In the genomic region with DNA sequence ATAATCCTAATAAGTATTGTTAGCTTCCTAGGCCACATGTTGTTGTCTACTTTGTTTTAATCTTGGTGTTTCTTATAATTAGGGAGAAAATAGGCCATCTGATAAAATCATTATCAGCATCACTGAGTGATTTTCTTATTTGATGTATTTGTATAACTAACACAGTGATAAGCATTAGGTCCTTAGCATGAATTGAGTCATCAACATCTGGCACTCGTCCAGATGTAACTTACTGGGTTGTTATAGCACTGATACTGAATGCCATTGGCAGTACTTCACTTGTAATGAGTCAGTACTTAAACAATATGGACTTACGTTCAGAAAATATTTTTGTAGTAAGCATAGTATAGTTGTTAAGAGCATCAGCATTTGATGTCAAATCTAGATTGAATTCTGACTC, we compare ENCODE assay signal across 12 cellular contexts. TPM values are rescaled to one million over a fixed set of nuclear protein-coding genes. Genes with fewer than 3 reads are reported as not detected.
DNase-seq lines count a peak whose midpoint lies in the region; FAIRE-seq and TF ChIP-seq lines count a peak whose summit lies in the region.
"Had no signal": no experiment of that assay in that cellular context is flagged by ENCODE, and none has a peak within 500 bp of the region (broad histone marks: within the 10 kb centered on the region; RNA-seq: fewer than 3 reads in every experiment).

No MANE protein-coding gene starts in this region.

- no peak for TF ChIP-seq POLR2A in esophagus squamous epithelium (IDR thresholded peaks at IDR 0.05)

- H3K27ac ChIP-seq in astrocyte (ENCODE audit: low read depth, low read length) (peak overlapping the region; percentile 55), esophagus squamous epithelium (no peak overlapping the region)
- H3K27ac ChIP-seq: tibial nerve had no signal

- H3K9me3 ChIP-seq in astrocyte (ENCODE audit: insufficient read depth, low read depth, low read length) (no peaks in the 10 kb centered on the region), esophagus squamous epithelium (no peaks in the 10 kb centered on the region), Caco-2 (no peaks in the 10 kb centered on the region)
- H3K9me3 ChIP-seq: tibial nerve had no signal

- POLR2A ChIA-PET in Caco-2 (lab: Charles Lee) = no interaction called here

- peak; percentile 31 for FAIRE-seq in HTR-8/SVneo (lab: Jason Lieb, UNC)
- FAIRE-seq in astrocyte (lab: Jason Lieb, UNC) = peak; percentile 75

- H3K36me3 ChIP-seq in astrocyte (ENCODE audit: insufficient read depth, low read length) (peaks cover 60% of the 10 kb centered on the region), esophagus squamous epithelium (peaks cover 10 to 100% (median 48%) of the 10 kb centered on the region in 3 donors), Caco-2 (ENCODE audit: control insufficient read depth, insufficient read depth, low read length) (peaks cover 1% of the 10 kb centered on the region; the same call in 1 of the 2 replicates)

- H3K9me3 Mint-ChIP-seq in astrocyte (ENCODE audit: unreplicated experiment) (no peaks in the 10 kb centered on the region), Caco-2 (ENCODE audit: unreplicated experiment) (no peaks in the 10 kb centered on the region)
- H3K9me3 Mint-ChIP-seq: activated naive CD4-positive, alpha-beta T cell treated with anti-CD3 and anti-CD28 coated beads for 36 hours; IgD-negative memory B cell; WTC11 had no signal

- DNase-seq in AG09309 (ENCODE audit: low read depth) (peak; percentile 45), HTR-8/SVneo (ENCODE audit: insufficient read length, low spot score) (peak; percentile 15), astrocyte (ENCODE audit: low read depth) (peak; percentile 90), iris pigment epithelial cell (ENCODE audit: low read depth) (peak; percentile 98), esophagus squamous epithelium (lab: John Stamatoyannopoulos, UW) (no peak), DMS153 (lab: John Stamatoyannopoulos, UW) (no peak), Caco-2 (no peak), SIG-M5 treated with dmso at 0.1 percent for 504 hours (lab: John Stamatoyannopoulos, UW; ENCODE audit: unreplicated experiment) (no peak)
- DNase-seq: activated naive CD4-positive, alpha-beta T cell treated with anti-CD3 and anti-CD28 coated beads for 36 hours had no signal

- peak overlapping the region; percentile 70 for H3K27ac Mint-ChIP-seq in astrocyte (ENCODE audit: unreplicated experiment)
- no peak overlapping the region for H3K27ac Mint-ChIP-seq in Caco-2 (ENCODE audit: unreplicated experiment)
- H3K27ac Mint-ChIP-seq: activated naive CD4-positive, alpha-beta T cell treated with anti-CD3 and anti-CD28 coated beads for 36 hours; IgD-negative memory B cell; WTC11 had no signal

- H3K4me1 Mint-ChIP-seq in astrocyte (ENCODE audit: low read depth, unreplicated experiment) (peaks cover 12% of the 10 kb centered on the region), Caco-2 (ENCODE audit: low read depth, unreplicated experiment) (no peaks in the 10 kb centered on the region)
- H3K4me1 Mint-ChIP-seq: IgD-negative memory B cell, WTC11 had no signal

- no peaks in the 10 kb centered on the region for H3K79me2 ChIP-seq in astrocyte (ENCODE audit: insufficient read depth, low read length)

- H3K4me3 ChIP-seq in AG09309 (ENCODE audit: control insufficient read depth, low read depth, low read length) (no peak overlapping the region), astrocyte (ENCODE audit: insufficient read depth, low read depth, low read length) (no peak overlapping the region), esophagus squamous epithelium (no peak overlapping the region), Caco-2 (ENCODE audit: low read depth, low read length) (no peak overlapping the region)
- H3K4me3 ChIP-seq: tibial nerve had no signal

- no peak overlapping the region for H3K9ac ChIP-seq in astrocyte (ENCODE audit: low read length)

- H3K27me3 Mint-ChIP-seq in astrocyte (ENCODE audit: low read depth, unreplicated experiment) (no peaks in the 10 kb centered on the region), Caco-2 (ENCODE audit: insufficient read depth, unreplicated experiment) (no peaks in the 10 kb centered on the region)
- H3K27me3 Mint-ChIP-seq: IgD-negative memory B cell had no signal

- no peak overlapping the region for H2AFZ ChIP-seq in astrocyte (ENCODE audit: low read depth, low read length)

- H3K4me1 ChIP-seq in astrocyte (ENCODE audit: insufficient read depth, low read length) = peaks cover 4% of the 10 kb centered on the region
- H3K4me1 ChIP-seq in esophagus squamous epithelium = no peaks in the 10 kb centered on the region
- H3K4me1 ChIP-seq in Caco-2 = no peaks in the 10 kb centered on the region
- H3K4me1 ChIP-seq: tibial nerve had no signal

- 25 to 26% methylated on average over 2 of the region's 2 CpGs for WGBS in esophagus squamous epithelium, 2 donors

- peaks cover 27% of the 10 kb centered on the region for H4K20me1 ChIP-seq in astrocyte (ENCODE audit: insufficient read depth, low read length)

- no peak overlapping the region for H3K4me2 ChIP-seq in astrocyte (ENCODE audit: low read length)

- CTCF ChIA-PET in Caco-2 (lab: Charles Lee) = no interaction called here

- TF ChIP-seq CTCF in AG09309 (IDR thresholded peaks at IDR 0.05; ENCODE audit: control insufficient read depth, insufficient read depth, low read depth, low read length, missing control alignments) (no peak), astrocyte (IDR thresholded peaks at IDR 0.05; ENCODE audit: insufficient read depth, low read depth, low read length) (no peak), esophagus squamous epithelium (IDR thresholded peaks at IDR 0.05) (no peak), Caco-2 (IDR thresholded peaks at IDR 0.05; ENCODE audit: insufficient read depth in 1 of 2, low read depth in 1 of 2, low read length in 1 of 2, severe bottlenecking in 1 of 2, unreplicated experiment in 1 of 2) (no peak)

- intact Hi-C loops in esophagus squamous epithelium (cut with DNase I) = loop anchor here (10.0 kb wide), 1 partner anchor 87 kb away; no protein-coding TSS in a partner anchor
- intact Hi-C loops in Caco-2 (cut with micrococcal nuclease; ENCODE audit: unreplicated experiment) = no loop called here

- H3K27me3 ChIP-seq in astrocyte (ENCODE audit: insufficient read depth, low read length) (no peaks in the 10 kb centered on the region), esophagus squamous epithelium (no peaks in the 10 kb centered on the region), Caco-2 (replicated peaks; ENCODE audit: control insufficient read depth, insufficient read depth, low read length) (no peaks in the 10 kb centered on the region)
- H3K27me3 ChIP-seq: tibial nerve had no signal

- no TSS peak for BruUV-seq in Caco-2 (replicated peaks; lab: Mats Ljungman, UMichigan)

- H3K4me3 Mint-ChIP-seq in astrocyte (ENCODE audit: unreplicated experiment) = no peak overlapping the region
- H3K4me3 Mint-ChIP-seq in Caco-2 (ENCODE audit: unreplicated experiment) = no peak overlapping the region
- H3K4me3 Mint-ChIP-seq: activated naive CD4-positive, alpha-beta T cell treated with anti-CD3 and anti-CD28 coated beads for 36 hours; IgD-negative memory B cell; WTC11 had no signal

- peaks cover 11% of the 10 kb centered on the region for H3K36me3 Mint-ChIP-seq in astrocyte (ENCODE audit: low read depth, unreplicated experiment)
- H3K36me3 Mint-ChIP-seq in Caco-2 (ENCODE audit: insufficient read depth, unreplicated experiment) = peaks cover 85% of the 10 kb centered on the region

RNA-seq across cellular contexts. Expression of a gene that starts 16.2 kb away (rescaled TPM):
- total RNA-seq in astrocyte = 101 and 118 TPM in 2 replicates
- 10 to 100 TPM; 58.4 to 83.0 (median 82.3) TPM for total RNA-seq in esophagus squamous epithelium
- total RNA-seq in Caco-2 (2022) = 129 and 140 TPM in 2 replicates

RNA-seq across cellular contexts. Expression of a gene that starts 30.7 kb away (rescaled TPM):
- 56.7 and 74.6 TPM in 2 replicates for total RNA-seq in astrocyte
- total RNA-seq in esophagus squamous epithelium = 100 to 1,000 TPM in 1 of 4 donors, 10 to 100 TPM in 3; 37.5 to 106 (median 55.9) TPM
- 73.1 and 79.3 TPM in 2 replicates for total RNA-seq in Caco-2 (2022)

Comparison
In these comparisons a context has a peak if more than half of its experiments do, and no peak if none do; other contexts are left out.
1. DNase-seq: peak in AG09309 (single experiment), HTR-8/SVneo (single experiment), astrocyte (single experiment) and iris pigment epithelial cell (single experiment); none in esophagus squamous epithelium (single experiment), DMS153 (single experiment), Caco-2 (0 of 2) and SIG-M5 treated with dmso at 0.1 percent for 504 hours (single experiment).